26 cellular contexts compared by ENCODE assay signal in genomic region chr7:127375626-127376025, GRCh38. TPM values are rescaled to one million over a fixed set of nuclear protein-coding genes. Genes with fewer than 3 reads are reported as not detected.
DNase-seq lines count a peak whose midpoint lies in the region; ATAC-seq and FAIRE-seq lines count a peak whose summit lies in the region.
"Had no signal": no experiment of that assay in that cellular context is flagged by ENCODE, and none has a peak within 500 bp of the region (broad histone marks: within the 10 kb centered on the region; RNA-seq: fewer than 3 reads in every experiment).

No MANE protein-coding gene starts in this region.

- no peaks in the 10 kb centered on the region for H3K27me3 Mint-ChIP-seq in activated CD8-positive, alpha-beta memory T cell treated with anti-CD3 and anti-CD28 coated beads, Interleukin-2, amount 10 ng/mL, durations not matched to agents 7 days and 5 days

- peaks cover 47% of the 10 kb centered on the region for H3K36me3 Mint-ChIP-seq in activated CD8-positive, alpha-beta memory T cell treated with anti-CD3 and anti-CD28 coated beads, Interleukin-2, amount 10 ng/mL, durations not matched to agents 7 days and 5 days

- CTCF ChIA-PET in activated CD8-positive, alpha-beta memory T cell treated with anti-CD3 and anti-CD28 coated beads, Interleukin-2, amount 10 ng/mL, durations not matched to agents 7 days and 5 days (lab: Charles Lee) = interaction anchor here (1.5 kb wide), 1 partner anchor 72 kb away, joined by 3 read pairs; no protein-coding TSS in a partner anchor

- H3K4me3 Mint-ChIP-seq in activated CD8-positive, alpha-beta memory T cell treated with anti-CD3 and anti-CD28 coated beads, Interleukin-2, amount 10 ng/mL, durations not matched to agents 7 days and 5 days = no peak overlapping the region

- no peak for DNase-seq in activated CD8-positive, alpha-beta memory T cell treated with anti-CD3 and anti-CD28 coated beads, Interleukin-2, amount 10 ng/mL, durations not matched to agents 7 days and 5 days
- DNase-seq in activated CD8-positive, alpha-beta memory T cell treated with anti-CD3 and anti-CD28 coated beads, Interleukin-2, amount 50 U/mL, for 4 hours = no peak
- DNase-seq in anterior cingulate cortex (lab: John Stamatoyannopoulos, UW) = no peak
- no peak for DNase-seq in islet precursor cell
- DNase-seq: ACHN; activated CD4-positive, alpha-beta T cell treated with anti-CD3 and anti-CD28 coated beads, Interleukin-2, amount 50 U/mL, for 4 hours; activated gamma-delta T cell treated with Interleukin-2 at 50 U/mL for 16 hours; amniotic stem cell; colonic mucosa; effector CD8-positive, alpha-beta T cell; head of caudate nucleus; IMR-90; NCI-H1105; NCI-H2029 treated with DMSO at 0.1 percent for 48 hours; NCI-H2227 treated with DMSO at 0.1 percent for 48 hours; NCI-H526 treated with DMSO at 0.1 percent for 48 hours; Peyer's patch; SIG-M5; stimulated activated CD4-positive, alpha-beta T cell treated with anti-CD3 and anti-CD28 coated beads, Interleukin-2, amount 100 ng/mL, for 24 hours; T1000; transverse colon had no signal

- peak; percentile 81 for ATAC-seq in activated CD8-positive, alpha-beta memory T cell treated with anti-CD3 and anti-CD28 coated beads, Interleukin-2, amount 10 ng/mL, durations not matched to agents 7 days and 5 days
- ATAC-seq in GM18511 (IDR thresholded peaks at IDR 0.05; ENCODE audit: unreplicated experiment) = peak; percentile 60
- peak; percentile 62 for ATAC-seq in HG03565 (IDR thresholded peaks at IDR 0.05; ENCODE audit: unreplicated experiment)
- no peak for ATAC-seq in GM21367 (IDR thresholded peaks at IDR 0.05; ENCODE audit: unreplicated experiment)

- peaks cover 41% of the 10 kb centered on the region for H3K4me1 Mint-ChIP-seq in activated CD8-positive, alpha-beta memory T cell treated with anti-CD3 and anti-CD28 coated beads, Interleukin-2, amount 10 ng/mL, durations not matched to agents 7 days and 5 days

- H3K27ac Mint-ChIP-seq in activated CD8-positive, alpha-beta memory T cell treated with anti-CD3 and anti-CD28 coated beads, Interleukin-2, amount 10 ng/mL, durations not matched to agents 7 days and 5 days = no peak overlapping the region

- FAIRE-seq in islet of Langerhans (lab: Jason Lieb, UNC) = peak; percentile 21
- FAIRE-seq: bronchial epithelial cell had no signal

- H3K9me3 Mint-ChIP-seq in activated CD8-positive, alpha-beta memory T cell treated with anti-CD3 and anti-CD28 coated beads, Interleukin-2, amount 10 ng/mL, durations not matched to agents 7 days and 5 days (ENCODE audit: low read depth) = no peaks in the 10 kb centered on the region

RNA-seq across cellular contexts. Expression of gene ZNF800, which starts 16.9 kb away (rescaled TPM):
- 10 to 100 TPM; 39.7 to 40.6 TPM for total RNA-seq in activated CD8-positive, alpha-beta memory T cell treated with anti-CD3 and anti-CD28 coated beads, Interleukin-2, amount 10 ng/mL, durations not matched to agents 7 days and 5 days
